In the genomic region with DNA sequence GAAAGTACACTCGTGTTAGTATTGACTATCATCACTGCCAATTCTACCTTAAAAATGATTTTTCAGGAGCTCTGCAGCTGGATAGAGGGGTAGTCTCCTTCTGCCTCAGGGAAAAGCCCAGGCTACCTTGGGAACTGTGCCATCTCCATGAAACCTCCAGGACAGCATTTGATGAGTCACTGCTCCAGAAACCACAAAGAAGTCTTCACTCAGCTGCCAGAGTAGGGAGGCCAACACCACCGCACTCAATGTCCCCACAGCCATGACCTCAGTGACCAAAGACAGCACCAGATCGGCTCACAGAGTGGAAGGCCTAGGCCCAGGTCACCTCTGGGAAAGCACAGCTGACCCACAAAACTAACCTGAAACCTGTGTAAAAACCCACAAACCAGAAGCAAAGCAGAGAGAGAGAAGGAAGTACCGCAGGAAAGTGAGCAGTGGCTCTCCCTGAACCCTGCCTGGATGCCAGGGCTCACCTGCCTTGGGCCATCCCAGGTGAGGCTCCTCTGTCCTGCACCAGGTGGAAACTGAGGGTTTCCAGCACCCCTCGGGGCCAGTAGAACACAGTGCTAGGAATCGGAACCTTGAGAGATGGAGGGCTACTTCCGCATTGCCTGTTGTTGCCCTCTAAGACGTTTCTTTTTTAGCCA, we compare ENCODE assay signal across 11 cellular contexts. TPM values are rescaled to one million over a fixed set of nuclear protein-coding genes. Genes with fewer than 3 reads are reported as not detected.
A peak's percentile ranks its signal among the peaks of the same experiment; 100 is the strongest.
DNase-seq lines count a peak whose midpoint lies in the region; ATAC-seq, FAIRE-seq and TF ChIP-seq lines count a peak whose summit lies in the region.
"Had no signal": no experiment of that assay in that cellular context is flagged by ENCODE, and none has a peak within 500 bp of the region (broad histone marks: within the 10 kb centered on the region; RNA-seq: fewer than 3 reads in every experiment).

No MANE protein-coding gene starts in this region.

- H3K27ac ChIP-seq in skin epidermis: peak overlapping the region in 19 of 21 experiments; percentile 12 to 77 (median 48)

- ATAC-seq in left cardiac atrium (peak; percentile 39 to 81), GM21825 (IDR thresholded peaks at IDR 0.05; ENCODE audit: unreplicated experiment) (no peak)
- no peak for ATAC-seq in stimulated activated naive CD8-positive, alpha-beta T cell treated with anti-CD3 and anti-CD28 coated beads, Interleukin-15, amount 100 ng/mL, for 72 hours
- ATAC-seq: T-cell had no signal

- DNase-seq in H54 (ENCODE audit: insufficient read length, low spot score): peak; percentile 84
- DNase-seq in amniotic epithelial cell (ENCODE audit: low read depth): peak; percentile 89
- peak; percentile 52 for DNase-seq in left cardiac atrium
- DNase-seq in stimulated activated naive CD8-positive, alpha-beta T cell treated with anti-CD3 and anti-CD28 coated beads, Interleukin-15, amount 100 ng/mL, for 72 hours: no peak
- no peak for DNase-seq in T-helper 9 cell
- no peak for DNase-seq in frontal cortex (ENCODE audit: low spot score in 2 of 2)
- DNase-seq: activated naive CD8-positive, alpha-beta T cell treated with anti-CD3 and anti-CD28 coated beads, Interleukin-2, amount 10 ng/mL, durations not matched to agents 7 days and 5 days; GOT3; T-cell had no signal

- intact Hi-C loops in left cardiac atrium (cut with DNase I): no loop called here

- TF ChIP-seq POLR2A in H54 (IDR thresholded peaks at IDR 0.05; ENCODE audit: low read depth, low read length): no peak

- H3K4me3 ChIP-seq in skin epidermis: no peak overlapping the region

- H3K9me3 Mint-ChIP-seq in stimulated activated naive CD8-positive, alpha-beta T cell treated with anti-CD3 and anti-CD28 coated beads, Interleukin-15, amount 100 ng/mL, for 72 hours: peaks cover 0 to 9% of the 10 kb centered on the region in 2 donors
- H3K9me3 Mint-ChIP-seq: activated naive CD8-positive, alpha-beta T cell treated with anti-CD3 and anti-CD28 coated beads, Interleukin-2, amount 10 ng/mL, durations not matched to agents 7 days and 5 days; T-cell had no signal

- H3K4me1 Mint-ChIP-seq in stimulated activated naive CD8-positive, alpha-beta T cell treated with anti-CD3 and anti-CD28 coated beads, Interleukin-15, amount 100 ng/mL, for 72 hours: no peaks in the 10 kb centered on the region
- H3K4me1 Mint-ChIP-seq: activated naive CD8-positive, alpha-beta T cell treated with anti-CD3 and anti-CD28 coated beads, Interleukin-2, amount 10 ng/mL, durations not matched to agents 7 days and 5 days; T-cell had no signal

- H3K27ac Mint-ChIP-seq in stimulated activated naive CD8-positive, alpha-beta T cell treated with anti-CD3 and anti-CD28 coated beads, Interleukin-15, amount 100 ng/mL, for 72 hours: no peak overlapping the region
- H3K27ac Mint-ChIP-seq: activated naive CD8-positive, alpha-beta T cell treated with anti-CD3 and anti-CD28 coated beads, Interleukin-2, amount 10 ng/mL, durations not matched to agents 7 days and 5 days; T-cell had no signal

- peaks cover 11% of the 10 kb centered on the region for H3K27me3 Mint-ChIP-seq in stimulated activated naive CD8-positive, alpha-beta T cell treated with anti-CD3 and anti-CD28 coated beads, Interleukin-15, amount 100 ng/mL, for 72 hours

- no peak overlapping the region for H3K4me3 Mint-ChIP-seq in stimulated activated naive CD8-positive, alpha-beta T cell treated with anti-CD3 and anti-CD28 coated beads, Interleukin-15, amount 100 ng/mL, for 72 hours
- H3K4me3 Mint-ChIP-seq: activated naive CD8-positive, alpha-beta T cell treated with anti-CD3 and anti-CD28 coated beads, Interleukin-2, amount 10 ng/mL, durations not matched to agents 7 days and 5 days; T-cell had no signal

- peak; percentile 93 for FAIRE-seq in H54 (lab: Jason Lieb, UNC)
- FAIRE-seq in frontal cortex (lab: Jason Lieb, UNC): no peak

RNA-seq across cellular contexts. Expression of a gene that starts 30.0 kb away (rescaled TPM):
- total RNA-seq in left cardiac atrium (10 to 100 TPM; 24.4 to 25.3 TPM), frontal cortex (3.7 TPM)

Comparison
In these comparisons a context has a peak if more than half of its experiments do, and no peak if none do; other contexts are left out.
1. DNase-seq: peak in H54 (single experiment), amniotic epithelial cell (single experiment) and left cardiac atrium (single experiment); none in stimulated activated naive CD8-positive, alpha-beta T cell treated with anti-CD3 and anti-CD28 coated beads, Interleukin-15, amount 100 ng/mL, for 72 hours (0 of 2), T-helper 9 cell (single experiment) and frontal cortex (0 of 2).
2. ATAC-seq: peak in left cardiac atrium (2 of 2); none in stimulated activated naive CD8-positive, alpha-beta T cell treated with anti-CD3 and anti-CD28 coated beads, Interleukin-15, amount 100 ng/mL, for 72 hours (single experiment) and GM21825 (single experiment).